ENCODE assay signal across 3 cellular contexts in the genomic region with DNA sequence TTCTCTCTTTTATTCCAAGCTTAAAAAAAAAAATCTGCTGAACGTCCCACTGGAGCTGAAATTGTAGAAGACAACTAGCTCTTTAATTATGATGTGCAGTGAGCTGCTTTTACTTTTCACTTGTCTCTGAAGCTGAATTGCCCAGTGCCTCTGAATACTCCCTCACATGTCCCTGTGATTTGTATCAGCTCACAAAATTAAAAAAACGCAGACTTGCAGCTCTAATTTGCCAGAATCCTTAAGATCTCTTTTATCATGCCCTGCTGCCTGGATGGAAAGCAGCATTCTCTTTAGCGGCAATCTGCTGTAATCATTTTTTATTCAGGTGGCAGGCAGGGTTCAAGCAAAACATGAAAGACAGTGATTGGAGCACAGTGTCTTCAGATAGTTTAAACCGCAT.
"Had no signal": no experiment of that assay in that cellular context is flagged by ENCODE, and none has a peak within 500 bp of the region (broad histone marks: within the 10 kb centered on the region; RNA-seq: fewer than 3 reads in every experiment).

No MANE protein-coding gene starts in this region.

- ATAC-seq: GM12878 had no signal

- H3K4me3 ChIP-seq: GM12878 had no signal

- DNase-seq: GDM1, GF-D8 had no signal
